10 cellular contexts compared by ENCODE assay signal in the genomic region with DNA sequence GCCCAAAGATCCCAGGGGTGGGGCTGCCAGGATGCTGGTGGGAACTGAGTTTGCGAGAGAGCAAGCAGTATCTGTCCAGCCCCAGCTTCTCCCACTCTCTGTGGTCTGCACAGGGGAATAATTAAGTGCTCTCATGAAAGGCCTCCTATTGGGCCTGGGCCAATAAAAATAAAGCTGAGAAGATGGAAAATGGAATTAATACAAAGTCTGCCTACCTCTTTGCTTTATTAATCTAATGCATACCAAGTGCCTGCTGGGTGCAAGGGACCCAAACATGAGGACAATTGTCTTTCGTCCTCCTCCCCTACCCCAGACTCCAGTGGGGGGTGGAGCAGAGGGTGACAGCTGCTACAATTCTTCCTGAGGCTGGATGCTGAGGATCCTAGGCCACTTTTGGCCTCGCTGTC. TPM values are rescaled to one million over a fixed set of nuclear protein-coding genes. Genes with fewer than 3 reads are reported as not detected.
DNase-seq lines count a peak whose midpoint lies in the region; ATAC-seq and TF ChIP-seq lines count a peak whose summit lies in the region.
"Had no signal": no experiment of that assay in that cellular context is flagged by ENCODE, and none has a peak within 500 bp of the region (broad histone marks: within the 10 kb centered on the region; RNA-seq: fewer than 3 reads in every experiment).

No MANE protein-coding gene starts in this region.

- no peaks in the 10 kb centered on the region for H3K27me3 ChIP-seq in left ventricle myocardium inferior (ENCODE audit: low read depth)
- no peaks in the 10 kb centered on the region for H3K27me3 ChIP-seq in uterus
- no peaks in the 10 kb centered on the region for H3K27me3 ChIP-seq in transverse colon

- POLR2A ChIA-PET in activated CD4-positive, alpha-beta memory T cell treated with anti-CD3 and anti-CD28 coated beads, Interleukin-2, amount 10 ng/mL, durations not matched to agents 7 days and 5 days (lab: Charles Lee): interaction anchor here (1.3 to 17.7 kb wide), 5 partner anchors 8 to 278 kb away, joined by 3 to 218 read pairs (median 117); a partner anchor contains a TSS

- H3K27me3 Mint-ChIP-seq in activated CD4-positive, alpha-beta memory T cell treated with anti-CD3 and anti-CD28 coated beads, Interleukin-2, amount 10 ng/mL, durations not matched to agents 7 days and 5 days: no peaks in the 10 kb centered on the region

- H3K4me1 ChIP-seq in left ventricle myocardium inferior: peaks cover 52% of the 10 kb centered on the region
- peaks cover 3 to 12% of the 10 kb centered on the region in 2 donors for H3K4me1 ChIP-seq in uterus
- peaks cover 19 to 44% (median 31%) of the 10 kb centered on the region in 4 donors for H3K4me1 ChIP-seq in transverse colon

- 84% methylated on average over 3 of the region's 3 CpGs; no CpG with 5 or more reads in 1 of the 2 donors for WGBS in transverse colon (ENCODE audit: low coverage in 1 of 2), 2 donors

- H3K27ac Mint-ChIP-seq in activated CD4-positive, alpha-beta memory T cell treated with anti-CD3 and anti-CD28 coated beads, Interleukin-2, amount 10 ng/mL, durations not matched to agents 7 days and 5 days: peak overlapping the region; percentile 71

- intact Hi-C loops in left ventricle myocardium inferior (cut with micrococcal nuclease): no loop called here
- intact Hi-C loops in cardiac septum (cut with DNase I): no loop called here
- intact Hi-C loops in uterus (cut with DNase I; ENCODE audit: low total_unique reads): no loop called here
- intact Hi-C loops in transverse colon (cut with DNase I; ENCODE audit: low total_unique reads): no loop called here

- peaks cover 84% of the 10 kb centered on the region for H3K36me3 Mint-ChIP-seq in activated CD4-positive, alpha-beta memory T cell treated with anti-CD3 and anti-CD28 coated beads, Interleukin-2, amount 10 ng/mL, durations not matched to agents 7 days and 5 days (ENCODE audit: low read depth)

- in situ Hi-C loops in transverse colon (cut with MboI; ENCODE audit: low pct_ligation_motif_present in 1 of 4, low pct_unique_long_range_greater_than_20kb in 1 of 4, low sequenced_read_pairs in 3 of 4): no loop called here

- no peak overlapping the region for H3K4me3 ChIP-seq in left ventricle myocardium inferior
- no peak overlapping the region for H3K4me3 ChIP-seq in fibroblast of villous mesenchyme (ENCODE audit: low read depth, low read length)
- H3K4me3 ChIP-seq in uterus: no peak overlapping the region
- no peak overlapping the region for H3K4me3 ChIP-seq in transverse colon

- peak overlapping the region; percentile 55 for H3K27ac ChIP-seq in left ventricle myocardium inferior (replicated peaks)
- H3K27ac ChIP-seq in uterus: peak overlapping the region; percentile 15 to 24
- H3K27ac ChIP-seq in transverse colon: no peak overlapping the region

- ATAC-seq in GM18873 (IDR thresholded peaks at IDR 0.05; ENCODE audit: low FRiP score, unreplicated experiment): no peak

- no peak for TF ChIP-seq EP300 in transverse colon (IDR thresholded peaks at IDR 0.05; ENCODE audit: low read depth)

- no peak for DNase-seq in left ventricle myocardium inferior
- DNase-seq in cardiac septum (ENCODE audit: low spot score): no peak
- no peak for DNase-seq in activated CD4-positive, alpha-beta memory T cell treated with anti-CD3 and anti-CD28 coated beads, Interleukin-2, amount 10 ng/mL, durations not matched to agents 7 days and 5 days
- peak; percentile 30 for DNase-seq in fibroblast of villous mesenchyme (ENCODE audit: low read depth)
- no peak for DNase-seq in uterus
- no peak for DNase-seq in transverse colon
- no peak for DNase-seq in GF-D8 (lab: John Stamatoyannopoulos, UW)
- DNase-seq: NCI-H1417 treated with DMSO at 0.1 percent for 48 hours; stimulated activated CD4-positive, alpha-beta T cell treated with anti-CD3 and anti-CD28 coated beads, Interleukin-1b, Interleukin-23, amount 100 ng/mL, for 48 hours had no signal

- peaks cover 75% of the 10 kb centered on the region for H3K4me1 Mint-ChIP-seq in activated CD4-positive, alpha-beta memory T cell treated with anti-CD3 and anti-CD28 coated beads, Interleukin-2, amount 10 ng/mL, durations not matched to agents 7 days and 5 days

- TF ChIP-seq POLR2A in uterus (IDR thresholded peaks at IDR 0.05) (no peak), transverse colon (IDR thresholded peaks at IDR 0.05) (no peak)

- H3K36me3 ChIP-seq in left ventricle myocardium inferior (peaks cover 44% of the 10 kb centered on the region), uterus (no peaks in the 10 kb centered on the region), transverse colon (peaks cover 0 to 30% (median 19%) of the 10 kb centered on the region in 4 donors)

- H3K9me3 Mint-ChIP-seq in activated CD4-positive, alpha-beta memory T cell treated with anti-CD3 and anti-CD28 coated beads, Interleukin-2, amount 10 ng/mL, durations not matched to agents 7 days and 5 days: no peaks in the 10 kb centered on the region

- TF ChIP-seq CTCF in left ventricle myocardium inferior (IDR thresholded peaks at IDR 0.05; ENCODE audit: borderline replicate concordance) (no peak), fibroblast of villous mesenchyme (IDR thresholded peaks at IDR 0.05; ENCODE audit: insufficient read depth, low read depth, low read length) (no peak), uterus (IDR thresholded peaks at IDR 0.05) (no peak), transverse colon (IDR thresholded peaks at IDR 0.05) (no peak)

- H3K4me3 Mint-ChIP-seq in activated CD4-positive, alpha-beta memory T cell treated with anti-CD3 and anti-CD28 coated beads, Interleukin-2, amount 10 ng/mL, durations not matched to agents 7 days and 5 days: no peak overlapping the region

- CTCF ChIA-PET in activated CD4-positive, alpha-beta memory T cell treated with anti-CD3 and anti-CD28 coated beads, Interleukin-2, amount 10 ng/mL, durations not matched to agents 7 days and 5 days (lab: Charles Lee): interaction anchor here (0.6 to 2.8 kb wide), 2 partner anchors 52 to 277 kb away, joined by 3 to 11 read pairs; a partner anchor contains a TSS

- H3K9me3 ChIP-seq in left ventricle myocardium inferior (replicated peaks) (no peaks in the 10 kb centered on the region), uterus (no peaks in the 10 kb centered on the region), transverse colon (no peaks in the 10 kb centered on the region)

RNA-seq across cellular contexts. Expression of a gene that starts 5.4 kb away (rescaled TPM):
- 33.4 TPM for total RNA-seq in left ventricle myocardium inferior
- 26.7 TPM for total RNA-seq in cardiac septum
- 100 to 1,000 TPM; 233 to 234 TPM for total RNA-seq in activated CD4-positive, alpha-beta memory T cell treated with anti-CD3 and anti-CD28 coated beads, Interleukin-2, amount 10 ng/mL, durations not matched to agents 7 days and 5 days
- 56.6 and 63.8 TPM in 2 replicates for total RNA-seq in fibroblast of villous mesenchyme
- 10 to 100 TPM; 41.3 to 91.2 (median 52.8) TPM for total RNA-seq in uterus
- 100 to 1,000 TPM in 3 of 4 donors, 10 to 100 TPM in 1; 66.4 to 286 (median 163) TPM for total RNA-seq in transverse colon

RNA-seq across cellular contexts. Expression of a gene that starts 19.3 kb away (rescaled TPM):
- total RNA-seq in left ventricle myocardium inferior (129 TPM), cardiac septum (136 TPM), fibroblast of villous mesenchyme (127 and 207 TPM in 2 replicates), uterus (100 to 1,000 TPM in 1 of 4 donors, 10 to 100 TPM in 3; 56.2 to 129 (median 82.4) TPM), transverse colon (100 to 1,000 TPM in 1 of 4 donors, 10 to 100 TPM in 3; 29.1 to 129 (median 55.0) TPM)
- 100 to 1,000 TPM; 219 to 232 TPM for total RNA-seq in activated CD4-positive, alpha-beta memory T cell treated with anti-CD3 and anti-CD28 coated beads, Interleukin-2, amount 10 ng/mL, durations not matched to agents 7 days and 5 days

RNA-seq across cellular contexts. Expression of a gene that starts 32.5 kb away (rescaled TPM):
- total RNA-seq in left ventricle myocardium inferior (32.7 TPM), cardiac septum (36.4 TPM), fibroblast of villous mesenchyme (40.9 and 48.4 TPM in 2 replicates), uterus (100 to 1,000 TPM in 1 of 4 donors, 10 to 100 TPM in 3; 32.1 to 217 (median 57.7) TPM), transverse colon (100 to 1,000 TPM in 3 of 4 donors, 10 to 100 TPM in 1; 77.4 to 257 (median 136) TPM)
- 100 to 1,000 TPM; 293 to 299 TPM for total RNA-seq in activated CD4-positive, alpha-beta memory T cell treated with anti-CD3 and anti-CD28 coated beads, Interleukin-2, amount 10 ng/mL, durations not matched to agents 7 days and 5 days

Comparison
In these comparisons a context has a peak if more than half of its experiments do, and no peak if none do; other contexts are left out.
1. H3K27ac ChIP-seq: peak in left ventricle myocardium inferior (single experiment) and uterus (2 of 2); none in transverse colon (0 of 4).